ENCODE assay signal across 1 cellular context in the genomic region with DNA sequence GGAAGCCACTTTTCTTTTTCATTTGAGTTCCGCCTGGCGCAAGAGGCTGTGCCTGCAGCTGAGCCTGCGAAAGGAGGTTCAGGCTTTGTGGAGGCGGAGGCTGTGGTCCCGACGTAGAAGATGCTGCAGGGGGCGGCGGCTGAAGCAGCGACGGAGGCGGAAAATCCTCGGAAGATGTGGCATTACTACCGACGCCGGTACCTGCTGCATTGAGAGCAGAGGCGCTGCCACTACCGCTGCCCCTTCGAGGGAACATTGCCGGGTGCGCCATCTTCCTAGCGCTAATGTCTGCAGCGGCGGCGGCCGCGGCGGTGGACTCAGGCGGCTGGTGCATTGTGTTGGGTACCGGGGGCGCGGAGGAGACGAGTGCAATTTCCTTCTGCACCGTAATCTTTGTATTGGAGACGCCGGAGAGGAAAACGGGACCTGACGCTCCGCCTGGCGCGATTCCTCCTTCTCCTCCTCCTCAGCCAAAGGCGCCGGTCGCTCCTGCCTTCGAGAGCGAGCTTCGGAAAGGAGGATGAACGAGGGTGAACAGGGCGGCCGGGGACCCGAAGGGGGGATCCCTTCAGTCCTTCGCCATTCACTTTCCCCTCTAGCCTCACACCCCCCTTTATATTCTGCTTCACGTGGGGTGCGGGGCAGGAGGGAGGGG.
TF ChIP-seq lines count a peak whose summit lies in the region.

Gene TSC22D1, minus strand, starts transcription at position 590 of the 655 bp plus-strand sequence. Its CDS starts 256 bp downstream, at position 334.

TF ChIP-seq in HepG2, 621 proteins besides CTCF, POLR2A, EP300 and RAD21 (continued from another document):
- TF ChIP-seq ZBTB4 (CRISPR knock-in tag; IDR thresholded peaks at IDR 0.05; ENCODE audit: borderline replicate concordance) (peak; percentile 54; the same call in 1 of the 2 replicates), NFE2 (CRISPR knock-in tag; IDR thresholded peaks at IDR 0.05) (no peak), ELF4 (CRISPR knock-in tag; IDR thresholded peaks at IDR 0.05; ENCODE audit: borderline replicate concordance) (no peak), ZNF264 (CRISPR knock-in tag; IDR thresholded peaks at IDR 0.05) (no peak), ZBTB38 (CRISPR knock-in tag; IDR thresholded peaks at IDR 0.05) (peak; percentile 87), ARID2 (CRISPR knock-in tag; IDR thresholded peaks at IDR 0.05; ENCODE audit: borderline replicate concordance) (no peak), FOXJ3 (CRISPR knock-in tag; IDR thresholded peaks at IDR 0.05; ENCODE audit: borderline replicate concordance) (no peak), ZBTB8A (CRISPR knock-in tag; IDR thresholded peaks at IDR 0.05; ENCODE audit: borderline replicate concordance, low read depth) (no peak), SMAD1 (CRISPR knock-in tag; IDR thresholded peaks at IDR 0.05; ENCODE audit: borderline replicate concordance, low read depth) (no peak), PTBP1 (IDR thresholded peaks at IDR 0.05; ENCODE audit: low read depth, low read length, poor library complexity, severe bottlenecking) (peak; percentile 61), ZKSCAN8 (CRISPR knock-in tag; IDR thresholded peaks at IDR 0.05; ENCODE audit: borderline replicate concordance) (no peak), ZNF296 (CRISPR knock-in tag; conservative IDR thresholded peaks at IDR 0.05) (no peak), GATA4 (IDR thresholded peaks at IDR 0.05; ENCODE audit: borderline replicate concordance, low read depth) (no peak), ZFAT (CRISPR knock-in tag; conservative IDR thresholded peaks at IDR 0.05) (no peak), ETS1 (CRISPR knock-in tag; IDR thresholded peaks at IDR 0.05) (no peak), BHLHE40 (IDR thresholded peaks at IDR 0.05; ENCODE audit: low read length) (no peak), POLR2G (IDR thresholded peaks at IDR 0.05; ENCODE audit: low read depth, low read length) (no peak), SIX4 (CRISPR knock-in tag; IDR thresholded peaks at IDR 0.05) (no peak)
- TF ChIP-seq, protein P1, sequence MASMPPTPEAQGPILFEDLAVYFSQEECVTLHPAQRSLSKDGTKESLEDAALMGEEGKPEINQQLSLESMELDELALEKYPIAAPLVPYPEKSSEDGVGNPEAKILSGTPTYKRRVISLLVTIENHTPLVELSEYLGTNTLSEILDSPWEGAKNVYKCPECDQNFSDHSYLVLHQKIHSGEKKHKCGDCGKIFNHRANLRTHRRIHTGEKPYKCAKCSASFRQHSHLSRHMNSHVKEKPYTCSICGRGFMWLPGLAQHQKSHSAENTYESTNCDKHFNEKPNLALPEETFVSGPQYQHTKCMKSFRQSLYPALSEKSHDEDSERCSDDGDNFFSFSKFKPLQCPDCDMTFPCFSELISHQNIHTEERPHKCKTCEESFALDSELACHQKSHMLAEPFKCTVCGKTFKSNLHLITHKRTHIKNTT (CRISPR knock-in tag; IDR thresholded peaks at IDR 0.05), result no peak
- TF ChIP-seq, protein P2, sequence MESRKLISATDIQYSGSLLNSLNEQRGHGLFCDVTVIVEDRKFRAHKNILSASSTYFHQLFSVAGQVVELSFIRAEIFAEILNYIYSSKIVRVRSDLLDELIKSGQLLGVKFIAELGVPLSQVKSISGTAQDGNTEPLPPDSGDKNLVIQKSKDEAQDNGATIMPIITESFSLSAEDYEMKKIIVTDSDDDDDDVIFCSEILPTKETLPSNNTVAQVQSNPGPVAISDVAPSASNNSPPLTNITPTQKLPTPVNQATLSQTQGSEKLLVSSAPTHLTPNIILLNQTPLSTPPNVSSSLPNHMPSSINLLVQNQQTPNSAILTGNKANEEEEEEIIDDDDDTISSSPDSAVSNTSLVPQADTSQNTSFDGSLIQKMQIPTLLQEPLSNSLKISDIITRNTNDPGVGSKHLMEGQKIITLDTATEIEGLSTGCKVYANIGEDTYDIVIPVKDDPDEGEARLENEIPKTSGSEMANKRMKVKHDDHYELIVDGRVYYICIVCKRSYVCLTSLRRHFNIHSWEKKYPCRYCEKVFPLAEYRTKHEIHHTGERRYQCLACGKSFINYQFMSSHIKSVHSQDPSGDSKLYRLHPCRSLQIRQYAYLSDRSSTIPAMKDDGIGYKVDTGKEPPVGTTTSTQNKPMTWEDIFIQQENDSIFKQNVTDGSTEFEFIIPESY (CRISPR knock-in tag; IDR thresholded peaks at IDR 0.05), result peak; percentile 86
- TF ChIP-seq, protein P3, sequence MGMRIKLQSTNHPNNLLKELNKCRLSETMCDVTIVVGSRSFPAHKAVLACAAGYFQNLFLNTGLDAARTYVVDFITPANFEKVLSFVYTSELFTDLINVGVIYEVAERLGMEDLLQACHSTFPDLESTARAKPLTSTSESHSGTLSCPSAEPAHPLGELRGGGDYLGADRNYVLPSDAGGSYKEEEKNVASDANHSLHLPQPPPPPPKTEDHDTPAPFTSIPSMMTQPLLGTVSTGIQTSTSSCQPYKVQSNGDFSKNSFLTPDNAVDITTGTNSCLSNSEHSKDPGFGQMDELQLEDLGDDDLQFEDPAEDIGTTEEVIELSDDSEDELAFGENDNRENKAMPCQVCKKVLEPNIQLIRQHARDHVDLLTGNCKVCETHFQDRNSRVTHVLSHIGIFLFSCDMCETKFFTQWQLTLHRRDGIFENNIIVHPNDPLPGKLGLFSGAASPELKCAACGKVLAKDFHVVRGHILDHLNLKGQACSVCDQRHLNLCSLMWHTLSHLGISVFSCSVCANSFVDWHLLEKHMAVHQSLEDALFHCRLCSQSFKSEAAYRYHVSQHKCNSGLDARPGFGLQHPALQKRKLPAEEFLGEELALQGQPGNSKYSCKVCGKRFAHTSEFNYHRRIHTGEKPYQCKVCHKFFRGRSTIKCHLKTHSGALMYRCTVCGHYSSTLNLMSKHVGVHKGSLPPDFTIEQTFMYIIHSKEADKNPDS (CRISPR knock-in tag; IDR thresholded peaks at IDR 0.05), result no peak
